1 cellular context compared by ENCODE assay signal in genomic region chr5:178232124-178232919, GRCh38.
TF ChIP-seq lines count a peak whose summit lies in the region.

Gene PHYKPL, minus strand, starts transcription at chr5:178232802. Its CDS starts 252 bp downstream, at chr5:178232550.

TF ChIP-seq in HepG2, 621 proteins besides CTCF, POLR2A, EP300 and RAD21 (continued from another document):
- TF ChIP-seq, protein P1, sequence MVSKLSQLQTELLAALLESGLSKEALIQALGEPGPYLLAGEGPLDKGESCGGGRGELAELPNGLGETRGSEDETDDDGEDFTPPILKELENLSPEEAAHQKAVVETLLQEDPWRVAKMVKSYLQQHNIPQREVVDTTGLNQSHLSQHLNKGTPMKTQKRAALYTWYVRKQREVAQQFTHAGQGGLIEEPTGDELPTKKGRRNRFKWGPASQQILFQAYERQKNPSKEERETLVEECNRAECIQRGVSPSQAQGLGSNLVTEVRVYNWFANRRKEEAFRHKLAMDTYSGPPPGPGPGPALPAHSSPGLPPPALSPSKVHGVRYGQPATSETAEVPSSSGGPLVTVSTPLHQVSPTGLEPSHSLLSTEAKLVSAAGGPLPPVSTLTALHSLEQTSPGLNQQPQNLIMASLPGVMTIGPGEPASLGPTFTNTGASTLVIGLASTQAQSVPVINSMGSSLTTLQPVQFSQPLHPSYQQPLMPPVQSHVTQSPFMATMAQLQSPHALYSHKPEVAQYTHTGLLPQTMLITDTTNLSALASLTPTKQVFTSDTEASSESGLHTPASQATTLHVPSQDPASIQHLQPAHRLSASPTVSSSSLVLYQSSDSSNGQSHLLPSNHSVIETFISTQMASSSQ (IDR thresholded peaks at IDR 0.05; ENCODE audit: low read depth): no peak
- TF ChIP-seq, protein P1 (CRISPR knock-in tag; IDR thresholded peaks at IDR 0.05; ENCODE audit: borderline replicate concordance): peak; percentile 22; the same call in 1 of the 2 replicates
- TF ChIP-seq HOXA5 (CRISPR knock-in tag; IDR thresholded peaks at IDR 0.05): 0 out of 2 replicates have a peak, but pooled peaks have one; percentile 10
- peak; percentile 99 for TF ChIP-seq ZNF121 (CRISPR knock-in tag; IDR thresholded peaks at IDR 0.05)
- peak; percentile 59; the same call in 1 of the 2 replicates for TF ChIP-seq ETV6 (CRISPR knock-in tag; conservative IDR thresholded peaks at IDR 0.05)
- peak; percentile 4; the same call in 1 of the 2 replicates for TF ChIP-seq ZFP90 (CRISPR knock-in tag; IDR thresholded peaks at IDR 0.05; ENCODE audit: borderline replicate concordance)
- peak; percentile 53; the same call in 1 of the 2 replicates for TF ChIP-seq KAT7 (CRISPR knock-in tag; IDR thresholded peaks at IDR 0.05; ENCODE audit: borderline replicate concordance)
- TF ChIP-seq ZSCAN22 (CRISPR knock-in tag; IDR thresholded peaks at IDR 0.05): peak; percentile 10; the same call in 1 of the 2 replicates
- TF ChIP-seq SP4 (CRISPR knock-in tag; IDR thresholded peaks at IDR 0.05): no peak
- 0 out of 2 replicates have a peak, but pooled peaks have one; percentile 28 for TF ChIP-seq MAF1 (CRISPR knock-in tag; IDR thresholded peaks at IDR 0.05; ENCODE audit: borderline replicate concordance)
- no peak for TF ChIP-seq NFKB2 (CRISPR knock-in tag; IDR thresholded peaks at IDR 0.05; ENCODE audit: borderline replicate concordance)
- peak; percentile 75; the same call in 1 of the 2 replicates for TF ChIP-seq SPEN (CRISPR knock-in tag; IDR thresholded peaks at IDR 0.05; ENCODE audit: low read depth)
- 0 out of 2 replicates have a peak, but pooled peaks have one; percentile 16 for TF ChIP-seq RFXAP (CRISPR knock-in tag; IDR thresholded peaks at IDR 0.05; ENCODE audit: borderline replicate concordance)
- TF ChIP-seq FIP1L1 (IDR thresholded peaks at IDR 0.05; ENCODE audit: borderline replicate concordance, insufficient read depth, low read depth, low read length): 0 out of 2 replicates have a peak, but pooled peaks have one; percentile 12
- TF ChIP-seq RAD51 (IDR thresholded peaks at IDR 0.05; ENCODE audit: borderline replicate concordance): no peak
- TF ChIP-seq ZFP37 (CRISPR knock-in tag; IDR thresholded peaks at IDR 0.05; ENCODE audit: borderline replicate concordance): no peak
- 0 out of 2 replicates have a peak, but pooled peaks have one; percentile 55 for TF ChIP-seq AKNA (CRISPR knock-in tag; IDR thresholded peaks at IDR 0.05; ENCODE audit: borderline replicate concordance)
